ENCODE assay signal across 17 cellular contexts in the genomic region with DNA sequence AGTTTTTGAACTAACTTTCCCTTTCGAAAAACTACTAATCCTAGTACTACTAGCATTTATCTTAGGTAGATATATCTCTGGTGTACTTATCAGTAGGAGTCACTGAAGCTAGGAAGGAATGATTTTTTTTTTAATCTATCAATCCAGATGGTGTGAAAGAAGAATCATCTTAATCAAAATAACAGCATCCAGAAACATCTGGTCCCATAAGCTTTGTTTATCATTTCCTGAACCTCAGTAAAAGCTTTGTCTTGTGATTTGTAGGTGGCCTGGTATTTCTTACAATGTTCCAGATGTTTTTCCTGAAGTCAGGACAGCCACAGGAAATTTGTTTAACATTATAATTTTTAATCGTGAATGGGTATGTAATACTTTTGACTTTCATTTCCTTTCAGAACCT. TPM values are rescaled to one million over a fixed set of nuclear protein-coding genes. Genes with fewer than 3 reads are reported as not detected.
DNase-seq lines count a peak whose midpoint lies in the region; ATAC-seq, FAIRE-seq and TF ChIP-seq lines count a peak whose summit lies in the region.
"Had no signal": no experiment of that assay in that cellular context is flagged by ENCODE, and none has a peak within 500 bp of the region (broad histone marks: within the 10 kb centered on the region; RNA-seq: fewer than 3 reads in every experiment).

No MANE protein-coding gene starts in this region.

- H3K27ac ChIP-seq in astrocyte (ENCODE audit: low read depth, low read length) = no peak overlapping the region
- peak overlapping the region; percentile 14 to 71 for H3K27ac ChIP-seq in testis
- H3K27ac ChIP-seq: BLaER1 treated with 17β-estradiol and CSF1 and Interleukin-3, amounts not matched to agents 10 nM and 100 nM had no signal

- intact Hi-C loops in testis (cut with DNase I; ENCODE audit: low total_unique reads) (no loop called here), lower leg skin (cut with DNase I; ENCODE audit: low total_unique reads) (no loop called here)

- H3K9me3 Mint-ChIP-seq in HFFc6 (no peaks in the 10 kb centered on the region), astrocyte (ENCODE audit: unreplicated experiment) (no peaks in the 10 kb centered on the region)
- H3K9me3 Mint-ChIP-seq: activated naive CD8-positive, alpha-beta T cell treated with anti-CD3 and anti-CD28 coated beads for 36 hours; stimulated activated naive CD8-positive, alpha-beta T cell treated with anti-CD3 and anti-CD28 coated beads, Interleukin-15, amount 100 ng/mL, for 72 hours had no signal

- H4K20me1 ChIP-seq in astrocyte (ENCODE audit: insufficient read depth, low read length) = no peaks in the 10 kb centered on the region
- H4K20me1 ChIP-seq: BLaER1 treated with 17β-estradiol and CSF1 and Interleukin-3, amounts not matched to agents 10 nM and 100 nM had no signal

- H3K4me1 ChIP-seq in astrocyte (ENCODE audit: insufficient read depth, low read length) (peaks cover 18% of the 10 kb centered on the region), testis (peaks cover 9% of the 10 kb centered on the region)
- H3K4me1 ChIP-seq: BLaER1 treated with 17β-estradiol and CSF1 and Interleukin-3, amounts not matched to agents 10 nM and 100 nM had no signal

- H3K27ac Mint-ChIP-seq in HFFc6 = peak overlapping the region; percentile 40
- H3K27ac Mint-ChIP-seq in astrocyte (ENCODE audit: unreplicated experiment) = peak overlapping the region; percentile 5
- H3K27ac Mint-ChIP-seq: activated naive CD8-positive, alpha-beta T cell treated with anti-CD3 and anti-CD28 coated beads for 36 hours; stimulated activated naive CD8-positive, alpha-beta T cell treated with anti-CD3 and anti-CD28 coated beads, Interleukin-15, amount 100 ng/mL, for 72 hours had no signal

- H3K4me1 Mint-ChIP-seq in HFFc6 (ENCODE audit: low read depth) = peaks cover 74% of the 10 kb centered on the region
- H3K4me1 Mint-ChIP-seq in astrocyte (ENCODE audit: low read depth, unreplicated experiment) = peaks cover 41% of the 10 kb centered on the region
- H3K4me1 Mint-ChIP-seq: activated naive CD8-positive, alpha-beta T cell treated with anti-CD3 and anti-CD28 coated beads for 36 hours; central memory CD8-positive, alpha-beta T cell; stimulated activated naive CD8-positive, alpha-beta T cell treated with anti-CD3 and anti-CD28 coated beads, Interleukin-15, amount 100 ng/mL, for 72 hours had no signal

- TF ChIP-seq POLR2A in testis (IDR thresholded peaks at IDR 0.05) (no peak), lower leg skin (IDR thresholded peaks at IDR 0.05) (no peak)

- no peak overlapping the region for H3K4me2 ChIP-seq in astrocyte (ENCODE audit: low read length)
- H3K4me2 ChIP-seq: BLaER1 treated with 17β-estradiol and CSF1 and Interleukin-3, amounts not matched to agents 10 nM and 100 nM had no signal

- no peak overlapping the region for H3K9ac ChIP-seq in astrocyte (ENCODE audit: low read length)
- H3K9ac ChIP-seq: BLaER1 treated with 17β-estradiol and CSF1 and Interleukin-3, amounts not matched to agents 10 nM and 100 nM had no signal

- no peaks in the 10 kb centered on the region for H3K79me2 ChIP-seq in astrocyte (ENCODE audit: insufficient read depth, low read length)

- peaks cover 8% of the 10 kb centered on the region; the same call in 1 of the 2 replicates for H3K36me3 Mint-ChIP-seq in HFFc6 (ENCODE audit: low read depth)
- H3K36me3 Mint-ChIP-seq in astrocyte (ENCODE audit: low read depth, unreplicated experiment) = no peaks in the 10 kb centered on the region
- H3K36me3 Mint-ChIP-seq: activated naive CD8-positive, alpha-beta T cell treated with anti-CD3 and anti-CD28 coated beads for 36 hours had no signal

- H3K27me3 ChIP-seq in astrocyte (ENCODE audit: insufficient read depth, low read length) (no peaks in the 10 kb centered on the region), testis (no peaks in the 10 kb centered on the region)
- H3K27me3 ChIP-seq: BLaER1 treated with 17β-estradiol and CSF1 and Interleukin-3, amounts not matched to agents 10 nM and 100 nM had no signal

- H3K4me3 Mint-ChIP-seq in HFFc6 (peak overlapping the region; percentile 7; the same call in 1 of the 2 replicates), astrocyte (ENCODE audit: unreplicated experiment) (no peak overlapping the region)
- H3K4me3 Mint-ChIP-seq: activated naive CD8-positive, alpha-beta T cell treated with anti-CD3 and anti-CD28 coated beads for 36 hours; central memory CD8-positive, alpha-beta T cell; stimulated activated naive CD8-positive, alpha-beta T cell treated with anti-CD3 and anti-CD28 coated beads, Interleukin-15, amount 100 ng/mL, for 72 hours had no signal

- no peaks in the 10 kb centered on the region for H3K36me3 ChIP-seq in astrocyte (ENCODE audit: insufficient read depth, low read length)
- no peaks in the 10 kb centered on the region for H3K36me3 ChIP-seq in testis (ENCODE audit: low read depth, missing control alignments)
- H3K36me3 ChIP-seq: BLaER1 treated with 17β-estradiol and CSF1 and Interleukin-3, amounts not matched to agents 10 nM and 100 nM had no signal

- TF ChIP-seq CTCF in HFFc6 (IDR thresholded peaks at IDR 0.05) (no peak), astrocyte (IDR thresholded peaks at IDR 0.05; ENCODE audit: insufficient read depth, low read depth, low read length) (no peak), testis (IDR thresholded peaks at IDR 0.05) (no peak), lower leg skin (IDR thresholded peaks at IDR 0.05) (no peak)

- no peak for DNase-seq in HFFc6
- no peak for DNase-seq in astrocyte (ENCODE audit: low read depth)
- peak; percentile 11 for DNase-seq in left kidney (ENCODE audit: low read depth, low spot score)
- DNase-seq in testis = no peak
- DNase-seq in lower leg skin (ENCODE audit: low spot score in 2 of 2) = no peak
- DNase-seq: activated CD4-positive, alpha-beta T cell treated with anti-CD3 and anti-CD28 coated beads, Interleukin-2, amount 50 U/mL, for 4 hours; activated naive CD8-positive, alpha-beta T cell treated with anti-CD3 and anti-CD28 coated beads for 36 hours; activated T-cell treated with anti-CD3 and anti-CD28 coated beads, Interleukin-2, amount 50 U/mL, for 48 hours; mucosa of descending colon; NCI-H1105; SHP77 treated with DMSO at 0.1 percent for 48 hours; stimulated activated naive CD8-positive, alpha-beta T cell treated with anti-CD3 and anti-CD28 coated beads, Interleukin-15, amount 100 ng/mL, for 72 hours had no signal

- ATAC-seq in GM21737 (IDR thresholded peaks at IDR 0.05; ENCODE audit: unreplicated experiment) (no peak), HG03039 (IDR thresholded peaks at IDR 0.05; ENCODE audit: unreplicated experiment) (no peak)
- ATAC-seq: stimulated activated naive CD8-positive, alpha-beta T cell treated with anti-CD3 and anti-CD28 coated beads, Interleukin-15, amount 100 ng/mL, for 72 hours had no signal

- 38 to 46% methylated on average over 2 of the region's 2 CpGs for WGBS in testis, 2 donors
- WGBS in lower leg skin, 2 donors = 36 to 54% methylated on average over 2 of the region's 2 CpGs

- H2AFZ ChIP-seq in astrocyte (ENCODE audit: low read depth, low read length) = no peak overlapping the region

- no peak overlapping the region for H3K4me3 ChIP-seq in astrocyte (ENCODE audit: insufficient read depth, low read depth, low read length)
- H3K4me3 ChIP-seq in testis = no peak overlapping the region
- H3K4me3 ChIP-seq in lower leg skin (ENCODE audit: low read depth, poor library complexity, severe bottlenecking) = no peak overlapping the region
- H3K4me3 ChIP-seq: BLaER1 treated with 17β-estradiol and CSF1 and Interleukin-3, amounts not matched to agents 10 nM and 100 nM; mucosa of descending colon had no signal

- no peaks in the 10 kb centered on the region for H3K9me3 ChIP-seq in astrocyte (ENCODE audit: insufficient read depth, low read depth, low read length)
- H3K9me3 ChIP-seq in testis = no peaks in the 10 kb centered on the region
- H3K9me3 ChIP-seq: BLaER1 treated with 17β-estradiol and CSF1 and Interleukin-3, amounts not matched to agents 10 nM and 100 nM; mucosa of descending colon had no signal

- FAIRE-seq in astrocyte (lab: Jason Lieb, UNC) = no peak
- FAIRE-seq: islet of Langerhans had no signal

- H3K27me3 Mint-ChIP-seq in HFFc6 (ENCODE audit: insufficient read depth) (no peaks in the 10 kb centered on the region; the same call in 1 of the 2 replicates), astrocyte (ENCODE audit: low read depth, unreplicated experiment) (no peaks in the 10 kb centered on the region)
- H3K27me3 Mint-ChIP-seq: central memory CD8-positive, alpha-beta T cell; stimulated activated naive CD8-positive, alpha-beta T cell treated with anti-CD3 and anti-CD28 coated beads, Interleukin-15, amount 100 ng/mL, for 72 hours had no signal

RNA-seq across cellular contexts. Expression of a gene that starts 28.0 kb away (rescaled TPM):
- 10 to 100 TPM; 34.3 to 78.1 (median 57.3) TPM for total RNA-seq in HFFc6 (2021; fragmentation: NEBNext Ultra II Directional; extraction: Animal tissue kit (Norgen Biotek cat#: 25700))
- total RNA-seq in astrocyte (76.4 and 128 TPM in 2 replicates), testis (10 to 100 TPM in 1 of 2 donors, 1 to 10 TPM in 1; 8.3 to 17.5 TPM), lower leg skin (10 to 100 TPM; 11.2 to 56.4 (median 24.5) TPM)
- 213 TPM for polyA plus RNA-seq in testis (ENCODE audit: insufficient read depth, low read depth, low replicate concordance)
- total RNA-seq: activated naive CD8-positive, alpha-beta T cell treated with anti-CD3 and anti-CD28 coated beads for 36 hours had no signal

RNA-seq across cellular contexts. Expression of a gene that starts 43.4 kb away (rescaled TPM):
- 10 to 100 TPM; 20.4 to 58.8 (median 48.7) TPM for total RNA-seq in HFFc6 (2021; fragmentation: NEBNext Ultra II Directional; extraction: Animal tissue kit (Norgen Biotek cat#: 25700))
- total RNA-seq in astrocyte (0.57 and 0.87 TPM in 2 replicates), testis (100 to 1,000 TPM; 144 to 329 TPM), lower leg skin (1,000 to 10,000 TPM in 1 of 4 donors, 100 to 1,000 TPM in 3; 497 to 1,618 (median 522) TPM)
- 1,453 TPM for polyA plus RNA-seq in testis (ENCODE audit: insufficient read depth, low read depth, low replicate concordance)
- total RNA-seq: activated naive CD8-positive, alpha-beta T cell treated with anti-CD3 and anti-CD28 coated beads for 36 hours had no signal

Comparison
In these comparisons a context has a peak if more than half of its experiments do, and no peak if none do; other contexts are left out.
1. RNA of a gene that starts 43.4 kb away (total RNA-seq): 497 to 1,618 TPM in lower leg skin, 144 to 329 TPM in testis and 20.4 to 58.8 TPM in HFFc6; 0.57 to 0.87 TPM in astrocyte; every median in the first group is over 10 times any median in the second.